In the genomic region with DNA sequence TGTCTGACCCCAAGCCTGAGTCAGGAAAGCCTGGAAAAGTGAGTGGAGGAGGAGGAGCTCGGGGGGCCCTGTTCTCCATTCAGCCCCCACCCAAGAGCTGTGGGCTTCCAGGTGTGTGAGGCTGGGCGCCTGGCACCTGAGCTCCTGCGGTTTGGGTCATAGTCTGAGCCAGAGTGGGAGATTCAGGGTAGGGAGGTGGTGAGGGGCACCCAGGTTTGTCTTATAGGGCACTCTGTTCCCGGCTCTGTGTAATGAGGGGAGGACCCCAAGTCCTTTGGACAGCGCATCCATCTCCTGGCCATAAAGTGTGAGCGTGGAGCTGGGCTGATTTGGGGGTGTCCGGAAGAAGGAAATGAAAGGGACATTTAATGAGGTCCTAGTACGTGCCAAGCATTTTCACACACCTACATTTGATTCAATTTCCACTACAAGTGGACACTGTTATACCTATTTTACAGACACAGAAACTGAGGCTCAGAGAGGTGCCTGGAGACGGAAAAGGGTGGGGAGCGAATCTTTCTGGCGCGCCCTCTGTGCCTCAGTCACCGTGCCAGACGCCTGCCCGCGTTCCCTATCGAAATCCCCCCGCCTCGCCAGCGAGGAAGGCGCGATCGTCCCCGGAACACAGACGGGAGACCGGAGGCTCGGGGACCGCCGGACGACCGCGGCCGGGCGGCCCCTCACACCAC, we compare ENCODE assay signal across 9 cellular contexts. TPM values are rescaled to one million over a fixed set of nuclear protein-coding genes. Genes with fewer than 3 reads are reported as not detected.
DNase-seq lines count a peak whose midpoint lies in the region; ATAC-seq and TF ChIP-seq lines count a peak whose summit lies in the region.
"Had no signal": no experiment of that assay in that cellular context is flagged by ENCODE, and none has a peak within 500 bp of the region (broad histone marks: within the 10 kb centered on the region; RNA-seq: fewer than 3 reads in every experiment).

No MANE protein-coding gene starts in this region.

- peak overlapping the region in 5 of 7 donors; percentile 9 to 88 (median 68) for H3K27ac Mint-ChIP-seq in CD4-positive, alpha-beta memory T cell
- no peak overlapping the region for H3K27ac Mint-ChIP-seq in progenitor cell of endocrine pancreas

- no peak for DNase-seq in CD4-positive, alpha-beta memory T cell
- DNase-seq in SJCRH30 (no peak), esophagus squamous epithelium (lab: John Stamatoyannopoulos, UW) (no peak), progenitor cell of endocrine pancreas (ENCODE audit: low spot score, unreplicated experiment) (no peak), GM13977 (ENCODE audit: low spot score) (no peak), NOMO-1 treated with DMSO at 0.1 percent for 48 hours (lab: John Stamatoyannopoulos, UW; ENCODE audit: unreplicated experiment) (no peak), COLO829 (ENCODE audit: low spot score) (no peak)
- DNase-seq: NCI-H2227 treated with DMSO at 0.1 percent for 48 hours had no signal

- POLR2A ChIA-PET in CD4-positive, alpha-beta memory T cell (lab: Charles Lee; ENCODE audit: partially characterized antibody), result interaction anchor here (0.6 to 4.7 kb wide), 12 partner anchors 11 to 477 kb away, joined by 3 to 49 read pairs (median 5); a partner anchor contains a TSS

- H3K4me1 ChIP-seq in CD4-positive, alpha-beta memory T cell (ENCODE audit: insufficient read depth, low read length), result peaks cover 20% of the 10 kb centered on the region
- H3K4me1 ChIP-seq in SJCRH30 (no peaks in the 10 kb centered on the region), esophagus squamous epithelium (peaks cover 3 to 34% (median 14%) of the 10 kb centered on the region in 3 donors)

- TF ChIP-seq CTCF in esophagus squamous epithelium (IDR thresholded peaks at IDR 0.05), result no peak
- no peak for TF ChIP-seq CTCF in progenitor cell of endocrine pancreas (IDR thresholded peaks at IDR 0.05; ENCODE audit: unreplicated experiment)
- no peak for TF ChIP-seq CTCF in GM13977 (IDR thresholded peaks at IDR 0.05; ENCODE audit: extremely low read depth, insufficient read depth, missing control alignments)

- H3K36me3 ChIP-seq in CD4-positive, alpha-beta memory T cell (ENCODE audit: insufficient read depth, low read length), result no peaks in the 10 kb centered on the region
- no peaks in the 10 kb centered on the region for H3K36me3 ChIP-seq in SJCRH30
- no peaks in the 10 kb centered on the region for H3K36me3 ChIP-seq in esophagus squamous epithelium

- H3K36me3 Mint-ChIP-seq in CD4-positive, alpha-beta memory T cell, result peaks cover 0 to 1% of the 10 kb centered on the region in 2 donors
- H3K36me3 Mint-ChIP-seq in progenitor cell of endocrine pancreas (ENCODE audit: insufficient read depth), result no peaks in the 10 kb centered on the region

- H3K4me1 Mint-ChIP-seq in CD4-positive, alpha-beta memory T cell, result peaks cover 7 to 31% (median 17%) of the 10 kb centered on the region in 4 donors
- peaks cover 1% of the 10 kb centered on the region for H3K4me1 Mint-ChIP-seq in progenitor cell of endocrine pancreas (ENCODE audit: low read depth)

- no peaks in the 10 kb centered on the region for H3K9me3 Mint-ChIP-seq in CD4-positive, alpha-beta memory T cell
- H3K9me3 Mint-ChIP-seq in progenitor cell of endocrine pancreas (ENCODE audit: low read depth), result no peaks in the 10 kb centered on the region

- H3K27me3 Mint-ChIP-seq in CD4-positive, alpha-beta memory T cell, result peaks cover 0 to 12% of the 10 kb centered on the region in 2 donors
- peaks cover 65% of the 10 kb centered on the region for H3K27me3 Mint-ChIP-seq in progenitor cell of endocrine pancreas

- CTCF ChIA-PET in CD4-positive, alpha-beta memory T cell (lab: Charles Lee; ENCODE audit: partially characterized antibody), result interaction anchor here (0.8 to 4.1 kb wide), 11 partner anchors 11 to 161 kb away, joined by 3 to 25 read pairs (median 4); a partner anchor contains a TSS

- in situ Hi-C loops in GM13977 (cut with MboI; ENCODE audit: low pct_unique_long_range_greater_than_20kb, low sequenced_read_pairs, unreplicated experiment), result no loop called here

- no peak overlapping the region for H3K27ac ChIP-seq in CD4-positive, alpha-beta memory T cell (ENCODE audit: low read depth, low read length)
- no peak overlapping the region for H3K27ac ChIP-seq in SJCRH30
- peak overlapping the region in 2 of 4 donors; percentile 65 to 84 for H3K27ac ChIP-seq in esophagus squamous epithelium

- H3K27me3 ChIP-seq in CD4-positive, alpha-beta memory T cell (ENCODE audit: insufficient read depth, low read length), result peaks cover 9% of the 10 kb centered on the region
- H3K27me3 ChIP-seq in SJCRH30 (peaks cover 35% of the 10 kb centered on the region), esophagus squamous epithelium (peaks cover 0 to 73% (median 2%) of the 10 kb centered on the region in 4 donors)

- WGBS in esophagus squamous epithelium, 2 donors, result 26 to 75% methylated on average over 6 of the region's 34 CpGs

- no peaks in the 10 kb centered on the region for H3K9me3 ChIP-seq in CD4-positive, alpha-beta memory T cell (ENCODE audit: control insufficient read depth in 1 of 2, low read length in 2 of 2)
- H3K9me3 ChIP-seq in SJCRH30 (replicated peaks) (no peaks in the 10 kb centered on the region), esophagus squamous epithelium (no peaks in the 10 kb centered on the region)

- TF ChIP-seq POLR2A in esophagus squamous epithelium (IDR thresholded peaks at IDR 0.05), result no peak

- H3K4me3 Mint-ChIP-seq in CD4-positive, alpha-beta memory T cell, result peak overlapping the region; percentile 81 to 90 (median 84)
- H3K4me3 Mint-ChIP-seq in progenitor cell of endocrine pancreas (ENCODE audit: low read depth), result peak overlapping the region; percentile 71

- intact Hi-C loops in CD4-positive, alpha-beta memory T cell (cut with micrococcal nuclease), result loop anchor here (1.0 to 5.0 kb wide), 3 partner anchors 48 to 110 kb away; a partner anchor contains a TSS
- intact Hi-C loops in esophagus squamous epithelium (cut with DNase I), result no loop called here

- no peak for ATAC-seq in HG02798 (IDR thresholded peaks at IDR 0.05; ENCODE audit: poor library complexity, unreplicated experiment)

- peak overlapping the region in 1 of 2 donors; percentile 50 for H3K4me3 ChIP-seq in CD4-positive, alpha-beta memory T cell (ENCODE audit: low read length in 2 of 2)
- peak overlapping the region; percentile 41; the same call in 1 of the 2 replicates for H3K4me3 ChIP-seq in SJCRH30
- peak overlapping the region; percentile 27 to 70 (median 38) for H3K4me3 ChIP-seq in esophagus squamous epithelium

RNA-seq across cellular contexts. Expression of a gene that starts 1.2 kb away (rescaled TPM):
- total RNA-seq in CD4-positive, alpha-beta memory T cell, result 1 to 10 TPM; 8.6 to 9.0 TPM
- polyA plus RNA-seq in CD4-positive, alpha-beta memory T cell, result under 1 TPM; 0.31 to 0.61 TPM
- total RNA-seq in SJCRH30 (2014; rRNA removed; shearing (Covaris generic)), result 0.08 and 0.10 TPM in 2 replicates
- total RNA-seq in esophagus squamous epithelium (1 to 10 TPM in 1 of 4 donors, under 1 TPM in 3; 0.26 to 2.3 (median 0.63) TPM), progenitor cell of endocrine pancreas (4.7 TPM in 2 replicates)

RNA-seq across cellular contexts. Expression of a gene that starts 29.4 kb away (rescaled TPM):
- total RNA-seq in CD4-positive, alpha-beta memory T cell, result 10 to 100 TPM; 85.0 to 88.0 TPM
- polyA plus RNA-seq in CD4-positive, alpha-beta memory T cell, result 10 to 100 TPM in 1 of 2 donors, 1 to 10 TPM in 1; 4.1 to 10.9 TPM
- total RNA-seq in SJCRH30 (2014; rRNA removed; shearing (Covaris generic)), result 37.7 and 40.5 TPM in 2 replicates
- 10 to 100 TPM in 2 of 4 donors, 1 to 10 TPM in 2; 7.8 to 27.7 (median 11.8) TPM for total RNA-seq in esophagus squamous epithelium
- total RNA-seq in progenitor cell of endocrine pancreas, result 38.8 and 39.6 TPM in 2 replicates

RNA-seq across cellular contexts. Expression of a gene that starts 48.7 kb away (rescaled TPM):
- total RNA-seq in CD4-positive, alpha-beta memory T cell, result 1 to 10 TPM; 8.6 to 9.6 TPM
- 10 to 100 TPM; 11.1 to 13.3 TPM for polyA plus RNA-seq in CD4-positive, alpha-beta memory T cell
- 4.3 and 4.7 TPM in 2 replicates for total RNA-seq in SJCRH30 (2014; rRNA removed; shearing (Covaris generic))
- total RNA-seq in esophagus squamous epithelium (10 to 100 TPM in 3 of 4 donors, 1 to 10 TPM in 1; 7.3 to 15.5 (median 13.7) TPM), progenitor cell of endocrine pancreas (27.1 and 28.0 TPM in 2 replicates)
